Comparison of ENCODE assay signal across 1 cellular context in the genomic region with DNA sequence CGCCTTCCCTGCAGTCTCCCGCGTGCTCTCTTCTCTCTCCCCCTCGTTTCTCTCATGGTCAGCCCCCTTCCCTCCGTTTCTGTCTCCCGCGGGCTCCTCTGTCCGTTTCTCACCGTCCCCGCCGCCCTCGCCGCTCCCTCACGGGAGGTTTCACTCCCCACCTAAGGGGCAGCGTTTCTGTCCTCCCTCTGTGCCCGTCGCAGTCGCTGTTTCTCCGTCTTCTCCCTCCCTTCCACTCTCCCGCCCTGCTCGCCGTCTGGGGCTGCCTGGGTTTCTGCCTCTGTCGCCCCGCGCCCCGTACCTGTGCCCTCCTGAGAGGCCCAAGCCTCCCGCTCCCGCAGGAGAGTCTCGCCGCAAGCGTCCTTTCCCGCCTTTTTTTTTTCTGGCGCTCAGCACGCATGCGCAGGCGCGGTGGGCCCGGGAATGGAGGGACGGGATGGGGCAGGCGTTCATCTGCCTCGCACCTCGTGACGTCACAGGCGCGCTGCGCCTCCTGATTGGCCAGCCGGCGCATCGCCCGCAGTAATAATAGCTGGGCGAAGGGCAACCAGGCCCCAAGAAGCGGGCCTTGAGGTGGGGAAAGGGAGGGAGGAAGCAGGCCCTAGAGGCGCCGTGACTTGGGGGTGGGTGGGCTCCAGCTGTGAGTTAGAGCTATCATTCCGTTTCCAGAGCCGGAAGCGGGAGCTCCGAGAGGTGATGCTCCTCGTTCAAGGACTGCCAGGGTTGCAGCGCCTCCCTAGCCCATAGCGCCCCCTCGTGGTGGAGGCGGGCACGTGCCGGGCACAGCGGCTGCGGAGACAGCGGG.
TF ChIP-seq lines count a peak whose summit lies in the region.

No MANE protein-coding gene starts in this region.

TF ChIP-seq in K562, 482 proteins besides CTCF, POLR2A, EP300 and RAD21 (continued from another document and continues in another):
- TF ChIP-seq, protein P1, sequence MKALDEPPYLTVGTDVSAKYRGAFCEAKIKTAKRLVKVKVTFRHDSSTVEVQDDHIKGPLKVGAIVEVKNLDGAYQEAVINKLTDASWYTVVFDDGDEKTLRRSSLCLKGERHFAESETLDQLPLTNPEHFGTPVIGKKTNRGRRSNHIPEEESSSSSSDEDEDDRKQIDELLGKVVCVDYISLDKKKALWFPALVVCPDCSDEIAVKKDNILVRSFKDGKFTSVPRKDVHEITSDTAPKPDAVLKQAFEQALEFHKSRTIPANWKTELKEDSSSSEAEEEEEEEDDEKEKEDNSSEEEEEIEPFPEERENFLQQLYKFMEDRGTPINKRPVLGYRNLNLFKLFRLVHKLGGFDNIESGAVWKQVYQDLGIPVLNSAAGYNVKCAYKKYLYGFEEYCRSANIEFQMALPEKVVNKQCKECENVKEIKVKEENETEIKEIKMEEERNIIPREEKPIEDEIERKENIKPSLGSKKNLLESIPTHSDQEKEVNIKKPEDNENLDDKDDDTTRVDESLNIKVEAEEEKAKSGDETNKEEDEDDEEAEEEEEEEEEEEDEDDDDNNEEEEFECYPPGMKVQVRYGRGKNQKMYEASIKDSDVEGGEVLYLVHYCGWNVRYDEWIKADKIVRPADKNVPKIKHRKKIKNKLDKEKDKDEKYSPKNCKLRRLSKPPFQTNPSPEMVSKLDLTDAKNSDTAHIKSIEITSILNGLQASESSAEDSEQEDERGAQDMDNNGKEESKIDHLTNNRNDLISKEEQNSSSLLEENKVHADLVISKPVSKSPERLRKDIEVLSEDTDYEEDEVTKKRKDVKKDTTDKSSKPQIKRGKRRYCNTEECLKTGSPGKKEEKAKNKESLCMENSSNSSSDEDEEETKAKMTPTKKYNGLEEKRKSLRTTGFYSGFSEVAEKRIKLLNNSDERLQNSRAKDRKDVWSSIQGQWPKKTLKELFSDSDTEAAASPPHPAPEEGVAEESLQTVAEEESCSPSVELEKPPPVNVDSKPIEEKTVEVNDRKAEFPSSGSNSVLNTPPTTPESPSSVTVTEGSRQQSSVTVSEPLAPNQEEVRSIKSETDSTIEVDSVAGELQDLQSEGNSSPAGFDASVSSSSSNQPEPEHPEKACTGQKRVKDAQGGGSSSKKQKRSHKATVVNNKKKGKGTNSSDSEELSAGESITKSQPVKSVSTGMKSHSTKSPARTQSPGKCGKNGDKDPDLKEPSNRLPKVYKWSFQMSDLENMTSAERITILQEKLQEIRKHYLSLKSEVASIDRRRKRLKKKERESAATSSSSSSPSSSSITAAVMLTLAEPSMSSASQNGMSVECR (CRISPR knock-in tag; IDR thresholded peaks at IDR 0.05): peak; percentile 97
- TF ChIP-seq ZNF316 (IDR thresholded peaks at IDR 0.05) (peak; percentile 24; the same call in 1 of the 2 replicates), SAFB2 (IDR thresholded peaks at IDR 0.05; ENCODE audit: borderline replicate concordance, low read depth, low read length, severe bottlenecking) (no peak), AFF1 (IDR thresholded peaks at IDR 0.05; ENCODE audit: low read depth in 1 of 2, partially characterized antibody in 2 of 2) (no peak), HDAC8 (tag; IDR thresholded peaks at IDR 0.05) (peak; percentile 81), CBFA2T3 (IDR thresholded peaks at IDR 0.05) (no peak), KLF10 (CRISPR knock-in tag; IDR thresholded peaks at IDR 0.05) (no peak), TRIM24 (IDR thresholded peaks at IDR 0.05) (peak; percentile 77 to 79), MEIS2 (IDR thresholded peaks at IDR 0.05; ENCODE audit: partially characterized antibody) (peak; percentile 81), ZNF639 (CRISPR knock-in tag; conservative IDR thresholded peaks at IDR 0.05 in 1 of 2, IDR thresholded peaks at IDR 0.05 in 1 of 2) (0 out of 4 replicates have a peak, but pooled peaks of 1 of the 2 experiments have one; percentile 59), ETV6 (IDR thresholded peaks at IDR 0.05; ENCODE audit: borderline replicate concordance in 1 of 2, low read depth in 2 of 2, low read length in 1 of 2) (no peak), ETV6 (CRISPR knock-in tag; IDR thresholded peaks at IDR 0.05; ENCODE audit: borderline replicate concordance) (peak; percentile 100), RBFOX2 (IDR thresholded peaks at IDR 0.05; ENCODE audit: low read depth, low read length) (peak; percentile 72), SRSF1 (IDR thresholded peaks at IDR 0.05; ENCODE audit: low read depth, low read length) (no peak), ZFX (CRISPR knock-in tag; IDR thresholded peaks at IDR 0.05) (peak; percentile 78), E2F8 (IDR thresholded peaks at IDR 0.05; ENCODE audit: low read depth, partially characterized antibody) (peak; percentile 97), RFX5 (IDR thresholded peaks at IDR 0.05; ENCODE audit: low read depth, low read length) (peak; percentile 99), MXI1 (IDR thresholded peaks at IDR 0.05; ENCODE audit: low read depth, low read length) (no peak), CXXC5 (CRISPR knock-in tag; IDR thresholded peaks at IDR 0.05) (peak; percentile 92), ATF1 (CRISPR knock-in tag; IDR thresholded peaks at IDR 0.05) (peak; percentile 84), ATF1 (tag; IDR thresholded peaks at IDR 0.05) (peak; percentile 99), MTA2 (IDR thresholded peaks at IDR 0.05; ENCODE audit: low read depth) (no peak), NCOA2 (IDR thresholded peaks at IDR 0.05; ENCODE audit: partially characterized antibody in 2 of 2) (no peak), ARID2 (IDR thresholded peaks at IDR 0.05) (peak; percentile 56; the same call in 1 of the 2 replicates), KDM4B (IDR thresholded peaks at IDR 0.05; ENCODE audit: borderline replicate concordance in 2 of 2, low read depth in 1 of 2) (peak in 1 of 2 experiments; percentile 21; a peak in 1 of 4 replicates), ETV5 (CRISPR knock-in tag; IDR thresholded peaks at IDR 0.05; ENCODE audit: low read depth) (peak; percentile 79), MNT (conservative IDR thresholded peaks at IDR 0.05) (peak; percentile 78 to 84), SMAD4 (CRISPR knock-in tag; conservative IDR thresholded peaks at IDR 0.05) (peak; percentile 35; the same call in 1 of the 2 replicates), MAFF (IDR thresholded peaks at IDR 0.05; ENCODE audit: low read length) (no peak), ZNF24 (IDR thresholded peaks at IDR 0.05) (no peak)
- TF ChIP-seq, protein P2, sequence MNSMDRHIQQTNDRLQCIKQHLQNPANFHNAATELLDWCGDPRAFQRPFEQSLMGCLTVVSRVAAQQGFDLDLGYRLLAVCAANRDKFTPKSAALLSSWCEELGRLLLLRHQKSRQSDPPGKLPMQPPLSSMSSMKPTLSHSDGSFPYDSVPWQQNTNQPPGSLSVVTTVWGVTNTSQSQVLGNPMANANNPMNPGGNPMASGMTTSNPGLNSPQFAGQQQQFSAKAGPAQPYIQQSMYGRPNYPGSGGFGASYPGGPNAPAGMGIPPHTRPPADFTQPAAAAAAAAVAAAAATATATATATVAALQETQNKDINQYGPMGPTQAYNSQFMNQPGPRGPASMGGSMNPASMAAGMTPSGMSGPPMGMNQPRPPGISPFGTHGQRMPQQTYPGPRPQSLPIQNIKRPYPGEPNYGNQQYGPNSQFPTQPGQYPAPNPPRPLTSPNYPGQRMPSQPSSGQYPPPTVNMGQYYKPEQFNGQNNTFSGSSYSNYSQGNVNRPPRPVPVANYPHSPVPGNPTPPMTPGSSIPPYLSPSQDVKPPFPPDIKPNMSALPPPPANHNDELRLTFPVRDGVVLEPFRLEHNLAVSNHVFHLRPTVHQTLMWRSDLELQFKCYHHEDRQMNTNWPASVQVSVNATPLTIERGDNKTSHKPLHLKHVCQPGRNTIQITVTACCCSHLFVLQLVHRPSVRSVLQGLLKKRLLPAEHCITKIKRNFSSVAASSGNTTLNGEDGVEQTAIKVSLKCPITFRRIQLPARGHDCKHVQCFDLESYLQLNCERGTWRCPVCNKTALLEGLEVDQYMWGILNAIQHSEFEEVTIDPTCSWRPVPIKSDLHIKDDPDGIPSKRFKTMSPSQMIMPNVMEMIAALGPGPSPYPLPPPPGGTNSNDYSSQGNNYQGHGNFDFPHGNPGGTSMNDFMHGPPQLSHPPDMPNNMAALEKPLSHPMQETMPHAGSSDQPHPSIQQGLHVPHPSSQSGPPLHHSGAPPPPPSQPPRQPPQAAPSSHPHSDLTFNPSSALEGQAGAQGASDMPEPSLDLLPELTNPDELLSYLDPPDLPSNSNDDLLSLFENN (IDR thresholded peaks at IDR 0.05; ENCODE audit: low read depth in 2 of 2, low read length in 2 of 2): no peak
- TF ChIP-seq, protein P3, sequence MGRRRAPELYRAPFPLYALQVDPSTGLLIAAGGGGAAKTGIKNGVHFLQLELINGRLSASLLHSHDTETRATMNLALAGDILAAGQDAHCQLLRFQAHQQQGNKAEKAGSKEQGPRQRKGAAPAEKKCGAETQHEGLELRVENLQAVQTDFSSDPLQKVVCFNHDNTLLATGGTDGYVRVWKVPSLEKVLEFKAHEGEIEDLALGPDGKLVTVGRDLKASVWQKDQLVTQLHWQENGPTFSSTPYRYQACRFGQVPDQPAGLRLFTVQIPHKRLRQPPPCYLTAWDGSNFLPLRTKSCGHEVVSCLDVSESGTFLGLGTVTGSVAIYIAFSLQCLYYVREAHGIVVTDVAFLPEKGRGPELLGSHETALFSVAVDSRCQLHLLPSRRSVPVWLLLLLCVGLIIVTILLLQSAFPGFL (CRISPR knock-in tag; IDR thresholded peaks at IDR 0.05): 0 out of 2 replicates have a peak, but pooled peaks have one; percentile 73
- TF ChIP-seq, protein P4, sequence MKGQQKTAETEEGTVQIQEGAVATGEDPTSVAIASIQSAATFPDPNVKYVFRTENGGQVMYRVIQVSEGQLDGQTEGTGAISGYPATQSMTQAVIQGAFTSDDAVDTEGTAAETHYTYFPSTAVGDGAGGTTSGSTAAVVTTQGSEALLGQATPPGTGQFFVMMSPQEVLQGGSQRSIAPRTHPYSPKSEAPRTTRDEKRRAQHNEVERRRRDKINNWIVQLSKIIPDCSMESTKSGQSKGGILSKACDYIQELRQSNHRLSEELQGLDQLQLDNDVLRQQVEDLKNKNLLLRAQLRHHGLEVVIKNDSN (CRISPR knock-in tag; IDR thresholded peaks at IDR 0.05): peak; percentile 81
